Comparison of ENCODE assay signal across 10 cellular contexts in genomic region chr1:196609114-196609737, GRCh38. TPM values are rescaled to one million over a fixed set of nuclear protein-coding genes. Genes with fewer than 3 reads are reported as not detected.
A peak's percentile ranks its signal among the peaks of the same experiment; 100 is the strongest.
DNase-seq lines count a peak whose midpoint lies in the region; ATAC-seq, FAIRE-seq and TF ChIP-seq lines count a peak whose summit lies in the region.
"Had no signal": no experiment of that assay in that cellular context is flagged by ENCODE, and none has a peak within 500 bp of the region (broad histone marks: within the 10 kb centered on the region; RNA-seq: fewer than 3 reads in every experiment).

No MANE protein-coding gene starts in this region.

- no peak for TF ChIP-seq POLR2A in gastrocnemius medialis (IDR thresholded peaks at IDR 0.05)
- no peak for TF ChIP-seq POLR2A in GM12892 (IDR thresholded peaks at IDR 0.05; ENCODE audit: low read depth, low read length)

- intact Hi-C loops in right cardiac atrium (cut with DNase I) (no loop called here), gastrocnemius medialis (cut with DNase I; ENCODE audit: low total_unique reads) (no loop called here)

- no peak for FAIRE-seq in GM12892 (lab: Jason Lieb, UNC)

- H3K4me1 ChIP-seq in right cardiac atrium (ENCODE audit: control insufficient read depth, insufficient read depth, low read length), result no peaks in the 10 kb centered on the region
- peaks cover 0 to 4% of the 10 kb centered on the region in 2 donors for H3K4me1 ChIP-seq in gastrocnemius medialis

- TF ChIP-seq CTCF in gastrocnemius medialis (IDR thresholded peaks at IDR 0.05 in 4 of 5, conservative IDR thresholded peaks at IDR 0.05 in 1 of 5), result no peak

- WGBS in right cardiac atrium, result 20% methylated on average over 16 of the region's 16 CpGs

- no peaks in the 10 kb centered on the region for H3K9me3 ChIP-seq in right cardiac atrium (ENCODE audit: control insufficient read depth, low read length)
- H3K9me3 ChIP-seq in gastrocnemius medialis, result no peaks in the 10 kb centered on the region

- H3K27me3 ChIP-seq in right cardiac atrium (ENCODE audit: control insufficient read depth, insufficient read depth) (no peaks in the 10 kb centered on the region), gastrocnemius medialis (peaks cover 0 to 9% (median 9%) of the 10 kb centered on the region in 3 donors)

- H3K4me3 ChIP-seq in right cardiac atrium (ENCODE audit: low read length) (peak overlapping the region; percentile 57), gastrocnemius medialis (peak overlapping the region; percentile 24 to 58 (median 52))

- ATAC-seq in right cardiac atrium (peak; percentile 39 to 66), gastrocnemius medialis (peak in 1 of 2 donors; percentile 16), GM19452 (IDR thresholded peaks at IDR 0.05; ENCODE audit: unreplicated experiment) (no peak)

- in situ Hi-C loops in gastrocnemius medialis (cut with MboI; ENCODE audit: low sequenced_read_pairs in 4 of 4), result no loop called here

- DNase-seq in DMS 273 (lab: John Stamatoyannopoulos, UW; ENCODE audit: unreplicated experiment) (peak; percentile 4), DMS 273 treated with DMSO at 0.1 percent for 48 hours (lab: John Stamatoyannopoulos, UW) (no peak), RPMI8226 (peak; percentile 21), right cardiac atrium (peak in 2 of 3 donors; percentile 16 to 37), gastrocnemius medialis (no peak), GM12892 (ENCODE audit: insufficient read length) (no peak)
- no peak for DNase-seq in stimulated activated CD4-positive, alpha-beta T cell treated with anti-CD3 and anti-CD28 coated beads, Interleukin-2, amount 100 ng/mL, for 24 hours
- DNase-seq: naive B cell had no signal

- peak overlapping the region; percentile 54 for H3K27ac ChIP-seq in right cardiac atrium (ENCODE audit: low read length)
- peak overlapping the region; percentile 24 to 45 (median 34) for H3K27ac ChIP-seq in gastrocnemius medialis
- H3K27ac ChIP-seq: 22Rv1 had no signal

- H3K36me3 ChIP-seq in gastrocnemius medialis, result no peaks in the 10 kb centered on the region

RNA-seq across cellular contexts. Expression of gene KCNT2, which starts 1.0 kb away (rescaled TPM):
- total RNA-seq in right cardiac atrium, result 1 to 10 TPM; 2.7 to 7.1 (median 4.7) TPM
- 1.9 TPM for polyA plus RNA-seq in right cardiac atrium
- total RNA-seq in gastrocnemius medialis, result under 1 TPM in 3 of 4 donors, not detected in 1; 0.35 to 0.88 (median 0.51) TPM
- polyA plus RNA-seq in GM12892 (2012; ENCODE audit: missing spikeins), result not detected

RNA-seq across cellular contexts. Expression of gene CFH, which starts 42.6 kb away (rescaled TPM):
- 100 to 1,000 TPM; 163 to 462 (median 339) TPM for total RNA-seq in right cardiac atrium
- 127 TPM for polyA plus RNA-seq in right cardiac atrium
- total RNA-seq in gastrocnemius medialis, result 10 to 100 TPM; 12.2 to 35.1 (median 24.3) TPM
- not detected for polyA plus RNA-seq in GM12892 (2012; ENCODE audit: missing spikeins)

Comparison
In these comparisons a context has a peak if more than half of its experiments do, and no peak if none do; other contexts are left out.
1. DNase-seq: peak in DMS 273 (single experiment), RPMI8226 (single experiment) and right cardiac atrium (2 of 3); none in DMS 273 treated with DMSO at 0.1 percent for 48 hours (single experiment), gastrocnemius medialis (0 of 2), stimulated activated CD4-positive, alpha-beta T cell treated with anti-CD3 and anti-CD28 coated beads, Interleukin-2, amount 100 ng/mL, for 24 hours (0 of 2) and GM12892 (single experiment).
2. RNA of gene CFH, which starts 42.6 kb away (total RNA-seq): 163 to 462 TPM in right cardiac atrium; 12.2 to 35.1 TPM in gastrocnemius medialis; every median in the first group is over 4 times any median in the second.